Comparison of ENCODE assay signal across 17 cellular contexts in the genomic region with DNA sequence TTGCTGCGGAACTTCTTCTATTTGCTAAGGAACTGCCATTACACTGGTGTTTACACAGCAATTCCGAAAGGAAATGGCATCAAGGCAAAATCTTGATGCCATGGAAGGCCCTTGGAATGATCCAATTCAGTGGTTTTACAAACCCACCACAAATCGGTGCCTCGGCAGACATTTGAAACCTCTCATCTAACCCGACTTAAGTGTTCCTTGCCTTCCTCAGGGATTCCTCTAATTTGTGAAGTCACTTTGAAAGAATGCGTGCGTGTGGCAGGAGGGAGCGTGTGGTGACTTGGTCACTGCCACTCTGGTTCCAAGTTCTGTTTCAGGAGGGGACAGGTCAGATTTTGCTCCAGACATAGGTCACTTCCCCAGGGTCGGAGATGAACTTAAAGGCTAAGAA. TPM values are rescaled to one million over a fixed set of nuclear protein-coding genes. Genes with fewer than 3 reads are reported as not detected.
A peak's percentile ranks its signal among the peaks of the same experiment; 100 is the strongest.
DNase-seq lines count a peak whose midpoint lies in the region; ATAC-seq, FAIRE-seq and TF ChIP-seq lines count a peak whose summit lies in the region.
"Had no signal": no experiment of that assay in that cellular context is flagged by ENCODE, and none has a peak within 500 bp of the region (broad histone marks: within the 10 kb centered on the region; RNA-seq: fewer than 3 reads in every experiment).

No MANE protein-coding gene starts in this region.

- H3K4me3 Mint-ChIP-seq in natural killer cell treated with Interleukin-12 subunit alpha and Interleukin-12 subunit beta and Interleukin-15 and Interleukin-18, amount 100 ng/mL, for 72 hours: peak overlapping the region; percentile 75
- no peak overlapping the region for H3K4me3 Mint-ChIP-seq in natural killer cell
- peak overlapping the region; percentile 0 for H3K4me3 Mint-ChIP-seq in astrocyte (ENCODE audit: unreplicated experiment)
- H3K4me3 Mint-ChIP-seq in CD4-positive, alpha-beta memory T cell: no peak overlapping the region
- H3K4me3 Mint-ChIP-seq: dendritic cell treated with granulocyte-macrophage colony-stimulating factor and Interleukin-4, amounts not matched to agents 40 ng/mL and 50 ng/mL, for 4 days had no signal

- intact Hi-C loops in natural killer cell (cut with micrococcal nuclease): no loop called here
- intact Hi-C loops in CD4-positive, alpha-beta memory T cell (cut with micrococcal nuclease): no loop called here

- H3K36me3 Mint-ChIP-seq in natural killer cell treated with Interleukin-12 subunit alpha and Interleukin-12 subunit beta and Interleukin-15 and Interleukin-18, amount 100 ng/mL, for 72 hours: peaks cover 23% of the 10 kb centered on the region
- H3K36me3 Mint-ChIP-seq in natural killer cell: peaks cover 12% of the 10 kb centered on the region
- H3K36me3 Mint-ChIP-seq in astrocyte (ENCODE audit: low read depth, unreplicated experiment): peaks cover 20% of the 10 kb centered on the region
- H3K36me3 Mint-ChIP-seq in CD4-positive, alpha-beta memory T cell: peaks cover 36 to 59% of the 10 kb centered on the region in 2 donors

- peaks cover 21% of the 10 kb centered on the region for H3K36me3 ChIP-seq in astrocyte (ENCODE audit: insufficient read depth, low read length)
- H3K36me3 ChIP-seq in CD4-positive, alpha-beta memory T cell (ENCODE audit: insufficient read depth, low read length): peaks cover 38% of the 10 kb centered on the region

- peaks cover 54 to 69% of the 10 kb centered on the region in 2 donors for H3K4me1 Mint-ChIP-seq in natural killer cell treated with Interleukin-12 subunit alpha and Interleukin-12 subunit beta and Interleukin-15 and Interleukin-18, amount 100 ng/mL, for 72 hours (ENCODE audit: low read depth in 2 of 2)
- H3K4me1 Mint-ChIP-seq in natural killer cell (peaks cover 35 to 44% of the 10 kb centered on the region in 2 donors), astrocyte (ENCODE audit: low read depth, unreplicated experiment) (peaks cover 30% of the 10 kb centered on the region)
- peaks cover 41 to 70% (median 54%) of the 10 kb centered on the region in 4 donors for H3K4me1 Mint-ChIP-seq in CD4-positive, alpha-beta memory T cell

- FAIRE-seq in astrocyte (lab: Jason Lieb, UNC): no peak

- no peak overlapping the region for H2AFZ ChIP-seq in astrocyte (ENCODE audit: low read depth, low read length)

- peak overlapping the region; percentile 44 for H3K4me2 ChIP-seq in astrocyte (ENCODE audit: low read length)

- no peaks in the 10 kb centered on the region for H3K27me3 Mint-ChIP-seq in natural killer cell treated with Interleukin-12 subunit alpha and Interleukin-12 subunit beta and Interleukin-15 and Interleukin-18, amount 100 ng/mL, for 72 hours
- no peaks in the 10 kb centered on the region for H3K27me3 Mint-ChIP-seq in natural killer cell (ENCODE audit: low read depth in 2 of 2)
- no peaks in the 10 kb centered on the region for H3K27me3 Mint-ChIP-seq in astrocyte (ENCODE audit: low read depth, unreplicated experiment)
- no peaks in the 10 kb centered on the region for H3K27me3 Mint-ChIP-seq in CD4-positive, alpha-beta memory T cell
- H3K27me3 Mint-ChIP-seq: dendritic cell treated with granulocyte-macrophage colony-stimulating factor and Interleukin-4, amounts not matched to agents 40 ng/mL and 50 ng/mL, for 4 days had no signal

- TF ChIP-seq CTCF in natural killer cell (IDR thresholded peaks at IDR 0.05) (no peak), astrocyte (IDR thresholded peaks at IDR 0.05; ENCODE audit: insufficient read depth, low read depth, low read length) (no peak)

- no peaks in the 10 kb centered on the region for H3K9me3 Mint-ChIP-seq in natural killer cell treated with Interleukin-12 subunit alpha and Interleukin-12 subunit beta and Interleukin-15 and Interleukin-18, amount 100 ng/mL, for 72 hours
- no peaks in the 10 kb centered on the region for H3K9me3 Mint-ChIP-seq in natural killer cell
- H3K9me3 Mint-ChIP-seq in astrocyte (ENCODE audit: unreplicated experiment): no peaks in the 10 kb centered on the region
- H3K9me3 Mint-ChIP-seq in CD4-positive, alpha-beta memory T cell: no peaks in the 10 kb centered on the region
- H3K9me3 Mint-ChIP-seq: activated T-helper 2 cell treated with anti-CD3 and anti-CD28 coated beads, Interferon-gamma antibody, Interleukin-2, Interleukin-4, amounts not matched to agents 10 μg/mL and 5 μg/mL and 100 μg/mL, durations not matched to agents 14 hours and 24 hours and 36 hours; dendritic cell treated with granulocyte-macrophage colony-stimulating factor and Interleukin-4, amounts not matched to agents 40 ng/mL and 50 ng/mL, for 4 days had no signal

- H3K9ac ChIP-seq in astrocyte (ENCODE audit: low read length): peak overlapping the region; percentile 18

- peak overlapping the region; percentile 52 for H3K27ac ChIP-seq in astrocyte (ENCODE audit: low read depth, low read length)
- no peak overlapping the region for H3K27ac ChIP-seq in CD4-positive, alpha-beta memory T cell (ENCODE audit: low read depth, low read length)
- H3K27ac ChIP-seq: right atrium auricular region, upper lobe of left lung had no signal

- H3K4me1 ChIP-seq in astrocyte (ENCODE audit: insufficient read depth, low read length): peaks cover 24% of the 10 kb centered on the region
- H3K4me1 ChIP-seq in CD4-positive, alpha-beta memory T cell (ENCODE audit: insufficient read depth, low read length): peaks cover 58% of the 10 kb centered on the region
- H3K4me1 ChIP-seq: BE2C had no signal

- H3K27me3 ChIP-seq in astrocyte (ENCODE audit: insufficient read depth, low read length): no peaks in the 10 kb centered on the region
- no peaks in the 10 kb centered on the region for H3K27me3 ChIP-seq in CD4-positive, alpha-beta memory T cell (ENCODE audit: insufficient read depth, low read length)
- H3K27me3 ChIP-seq: BE2C, right atrium auricular region, upper lobe of left lung had no signal

- CTCF ChIA-PET in CD4-positive, alpha-beta memory T cell (lab: Charles Lee; ENCODE audit: partially characterized antibody): no interaction called here

- POLR2A ChIA-PET in CD4-positive, alpha-beta memory T cell (lab: Charles Lee; ENCODE audit: partially characterized antibody): interaction anchor here (6.2 kb wide), 1 partner anchor 21 kb away, joined by 82 read pairs; no protein-coding TSS in a partner anchor

- H3K9me3 ChIP-seq in astrocyte (ENCODE audit: insufficient read depth, low read depth, low read length): no peaks in the 10 kb centered on the region
- no peaks in the 10 kb centered on the region for H3K9me3 ChIP-seq in CD4-positive, alpha-beta memory T cell (ENCODE audit: control insufficient read depth in 1 of 2, low read length in 2 of 2)
- H3K9me3 ChIP-seq: BE2C, right atrium auricular region, upper lobe of left lung had no signal

- DNase-seq in natural killer cell treated with Interleukin-12 subunit alpha and Interleukin-12 subunit beta and Interleukin-15 and Interleukin-18, amount 100 ng/mL, for 72 hours (ENCODE audit: low spot score): no peak
- DNase-seq in natural killer cell: no peak
- peak; percentile 80 for DNase-seq in astrocyte (ENCODE audit: low read depth)
- peak; percentile 65 for DNase-seq in iris pigment epithelial cell (ENCODE audit: low read depth)
- DNase-seq in CD4-positive, alpha-beta memory T cell: no peak
- no peak for DNase-seq in HuH-7.5 (ENCODE audit: low spot score)
- DNase-seq: BE2C, GF-D8, NCI-H1105 treated with DMSO at 0.1 percent for 48 hours, NCI-H774, SIG-M5, upper lobe of left lung had no signal

- ATAC-seq in natural killer cell treated with Interleukin-12 subunit alpha and Interleukin-12 subunit beta and Interleukin-15 and Interleukin-18, amount 100 ng/mL, for 72 hours: no peak
- ATAC-seq in natural killer cell (no peak), GM19023 (IDR thresholded peaks at IDR 0.05; ENCODE audit: unreplicated experiment) (no peak), HG02938 (IDR thresholded peaks at IDR 0.05; ENCODE audit: unreplicated experiment) (no peak)

- H3K27ac Mint-ChIP-seq in natural killer cell treated with Interleukin-12 subunit alpha and Interleukin-12 subunit beta and Interleukin-15 and Interleukin-18, amount 100 ng/mL, for 72 hours: peak overlapping the region; percentile 58 to 82
- no peak overlapping the region for H3K27ac Mint-ChIP-seq in natural killer cell
- H3K27ac Mint-ChIP-seq in astrocyte (ENCODE audit: unreplicated experiment): peak overlapping the region; percentile 90
- peak overlapping the region in 2 of 7 donors; percentile 29 to 61 for H3K27ac Mint-ChIP-seq in CD4-positive, alpha-beta memory T cell
- H3K27ac Mint-ChIP-seq: dendritic cell treated with granulocyte-macrophage colony-stimulating factor and Interleukin-4, amounts not matched to agents 40 ng/mL and 50 ng/mL, for 4 days had no signal

- peaks cover 68% of the 10 kb centered on the region for H3K79me2 ChIP-seq in astrocyte (ENCODE audit: insufficient read depth, low read length)

- peaks cover 64% of the 10 kb centered on the region for H4K20me1 ChIP-seq in astrocyte (ENCODE audit: insufficient read depth, low read length)

- no peak overlapping the region for H3K4me3 ChIP-seq in astrocyte (ENCODE audit: insufficient read depth, low read depth, low read length)
- no peak overlapping the region for H3K4me3 ChIP-seq in CD4-positive, alpha-beta memory T cell (ENCODE audit: low read length in 2 of 2)
- H3K4me3 ChIP-seq: right atrium auricular region, upper lobe of left lung had no signal

RNA-seq across cellular contexts. Expression of a gene that starts 4.8 kb away (rescaled TPM):
- 100 to 1,000 TPM in 1 of 2 donors, 10 to 100 TPM in 1; 91.5 to 136 TPM for total RNA-seq in natural killer cell treated with Interleukin-12 subunit alpha and Interleukin-12 subunit beta and Interleukin-15 and Interleukin-18, amount 100 ng/mL, for 72 hours
- total RNA-seq in natural killer cell (10 to 100 TPM; 20.9 to 25.0 (median 21.1) TPM), astrocyte (28.3 and 35.3 TPM in 2 replicates)
- total RNA-seq in CD4-positive, alpha-beta memory T cell: 10 to 100 TPM; 41.3 to 41.4 TPM
- 10 to 100 TPM in 1 of 2 donors, 1 to 10 TPM in 1; 2.6 to 35.5 TPM for polyA plus RNA-seq in CD4-positive, alpha-beta memory T cell

RNA-seq across cellular contexts. Expression of a gene that starts 4.9 kb away (rescaled TPM):
- 10 to 100 TPM in 1 of 2 donors, 1 to 10 TPM in 1; 8.0 to 12.1 TPM for total RNA-seq in natural killer cell treated with Interleukin-12 subunit alpha and Interleukin-12 subunit beta and Interleukin-15 and Interleukin-18, amount 100 ng/mL, for 72 hours
- total RNA-seq in natural killer cell (1 to 10 TPM; 2.0 to 6.4 (median 5.1) TPM), astrocyte (6.7 and 8.5 TPM in 2 replicates)
- 1 to 10 TPM; 2.8 to 3.2 TPM for total RNA-seq in CD4-positive, alpha-beta memory T cell
- 1 to 10 TPM in 1 of 2 donors, under 1 TPM in 1; 0.55 to 1.9 TPM for polyA plus RNA-seq in CD4-positive, alpha-beta memory T cell

Comparison
In these comparisons a context has a peak if more than half of its experiments do, and no peak if none do; other contexts are left out.
1. H3K27ac Mint-ChIP-seq: peak in natural killer cell treated with Interleukin-12 subunit alpha and Interleukin-12 subunit beta and Interleukin-15 and Interleukin-18, amount 100 ng/mL, for 72 hours (2 of 2) and astrocyte (single experiment); none in natural killer cell (0 of 2).
2. H3K4me3 Mint-ChIP-seq: peak in natural killer cell treated with Interleukin-12 subunit alpha and Interleukin-12 subunit beta and Interleukin-15 and Interleukin-18, amount 100 ng/mL, for 72 hours (single experiment) and astrocyte (single experiment); none in natural killer cell (single experiment) and CD4-positive, alpha-beta memory T cell (0 of 8).
3. DNase-seq: peak in astrocyte (single experiment) and iris pigment epithelial cell (single experiment); none in natural killer cell treated with Interleukin-12 subunit alpha and Interleukin-12 subunit beta and Interleukin-15 and Interleukin-18, amount 100 ng/mL, for 72 hours (single experiment), natural killer cell (single experiment), CD4-positive, alpha-beta memory T cell (0 of 5) and HuH-7.5 (single experiment).